In the genomic region with DNA sequence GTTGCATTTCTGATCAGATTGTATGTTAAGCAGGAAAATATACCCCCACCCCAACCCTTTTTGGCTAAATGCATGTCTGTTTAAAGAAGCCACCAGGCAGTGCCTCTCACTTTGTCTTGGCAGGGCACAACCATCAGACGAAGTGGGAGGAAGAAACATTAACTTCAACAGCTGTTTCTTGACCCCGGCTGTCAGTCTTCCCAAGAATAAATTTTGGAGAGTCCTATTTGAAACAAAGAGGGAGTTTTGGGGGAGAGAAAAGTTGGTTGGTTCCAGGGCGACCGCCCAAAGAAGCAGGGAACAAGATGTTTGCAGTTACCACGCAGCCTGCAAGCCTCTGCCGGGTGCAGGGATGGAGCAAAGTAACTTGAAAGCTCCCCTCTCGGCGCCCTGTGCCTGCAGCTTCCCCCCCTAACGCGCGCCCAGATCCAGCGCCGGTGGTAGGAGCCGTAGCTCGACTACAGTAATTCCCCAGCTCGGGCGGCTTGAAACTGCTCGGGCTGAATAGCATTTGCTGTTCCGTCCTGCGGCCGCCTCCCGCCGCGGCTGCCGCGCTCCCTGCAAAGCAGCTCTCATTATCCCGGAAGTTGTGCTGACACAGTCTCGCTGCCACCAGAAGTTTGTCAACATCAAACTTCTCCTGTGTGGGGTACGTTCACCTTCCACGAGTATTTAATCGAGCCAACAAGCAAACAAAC, we compare ENCODE assay signal across 8 cellular contexts.
DNase-seq lines count a peak whose midpoint lies in the region; ATAC-seq and TF ChIP-seq lines count a peak whose summit lies in the region.

No MANE protein-coding gene starts in this region.

- POLR2A ChIA-PET in AG04450 (lab: Yijun Ruan, JAX) = interaction anchor here (0.6 to 3.4 kb wide), 18 partner anchors 13 to 550 kb away, joined by 3 to 199 read pairs (median 7); partner anchors contain the start of genes ATG10, SSBP2 and ZCCHC9

- H3K9me3 ChIP-seq in AG04450 (ENCODE audit: control insufficient read depth, insufficient read depth, low read length) = no peaks in the 10 kb centered on the region

- peak overlapping the region; percentile 60 for H3K4me3 ChIP-seq in AG04450 (ENCODE audit: low read depth, low read length)

- peak; percentile 89 for ATAC-seq in GM18909 (IDR thresholded peaks at IDR 0.05; ENCODE audit: poor library complexity, unreplicated experiment)
- peak; percentile 86 for ATAC-seq in HG03196 (IDR thresholded peaks at IDR 0.05; ENCODE audit: unreplicated experiment)

- no peak for TF ChIP-seq CTCF in AG04450 (IDR thresholded peaks at IDR 0.05; ENCODE audit: low read depth, low read length)

- DNase-seq in AG04450 (ENCODE audit: low read depth, low spot score) = peak; percentile 88
- DNase-seq in NCI-H345 (lab: John Stamatoyannopoulos, UW) = peak; percentile 92
- peak; percentile 67 to 74 (median 70) for DNase-seq in activated CD4-positive, CD25-positive, alpha-beta regulatory T cell (lab: John Stamatoyannopoulos, UW)
- peak; percentile 89 for DNase-seq in central memory CD4-positive, alpha-beta T cell
- peak; percentile 95 for DNase-seq in inferior parietal cortex (ENCODE audit: extremely low spot score)
- DNase-seq in smooth muscle cell of the brain vasculature (ENCODE audit: low read depth, low spot score) = peak; percentile 90

- H3K27ac ChIP-seq in AG04450 (ENCODE audit: low read depth, low read length) = peak overlapping the region; percentile 94

- CTCF ChIA-PET in AG04450 (lab: Charles Lee) = interaction anchor here (0.5 to 2.7 kb wide), 11 partner anchors 13 to 426 kb away, joined by 3 to 19 read pairs (median 5); no protein-coding TSS in a partner anchor

- H3K27me3 ChIP-seq in AG04450 (ENCODE audit: control insufficient read depth, insufficient read depth, low read length) = no peaks in the 10 kb centered on the region

Comparison
In these comparisons a context has a peak if more than half of its experiments do, and no peak if none do; other contexts are left out.
1. Peak in every context shown above with its lines: DNase-seq, ATAC-seq, H3K4me3 ChIP-seq and H3K27ac ChIP-seq.